Comparison of ENCODE assay signal across 4 cellular contexts in genomic region chrX:72830701-72831100, GRCh38. TPM values are rescaled to one million over a fixed set of nuclear protein-coding genes. Genes with fewer than 3 reads are reported as not detected.
"Had no signal": no experiment of that assay in that cellular context is flagged by ENCODE, and none has a peak within 500 bp of the region (broad histone marks: within the 10 kb centered on the region; RNA-seq: fewer than 3 reads in every experiment).

No MANE protein-coding gene starts in this region.

RNA-seq across cellular contexts. Expression of gene FAM236D, which starts 22.7 kb away (rescaled TPM):
- total RNA-seq: LHCN-M2, M059J, MCF 10A, NCI-H460 had no signal

RNA-seq across cellular contexts. Expression of gene FAM236B, which starts 48.2 kb away (rescaled TPM):
- total RNA-seq: LHCN-M2, M059J, MCF 10A, NCI-H460 had no signal

RNA-seq across cellular contexts. Expression of gene DMRTC1B, which starts 54.0 kb away (rescaled TPM):
- total RNA-seq: LHCN-M2, M059J, MCF 10A, NCI-H460 had no signal
